12 cellular contexts compared by ENCODE assay signal in genomic region chr4:4659871-4660651, GRCh38.
DNase-seq lines count a peak whose midpoint lies in the region; ATAC-seq, FAIRE-seq and TF ChIP-seq lines count a peak whose summit lies in the region.
"Had no signal": no experiment of that assay in that cellular context is flagged by ENCODE, and none has a peak within 500 bp of the region (broad histone marks: within the 10 kb centered on the region; RNA-seq: fewer than 3 reads in every experiment).

No MANE protein-coding gene starts in this region.

- no peaks in the 10 kb centered on the region for H4K20me1 ChIP-seq in PC-3 (ENCODE audit: low read length)

- H3K79me2 ChIP-seq in PC-3 (ENCODE audit: low read length) = no peaks in the 10 kb centered on the region

- peaks cover 37% of the 10 kb centered on the region for H3K4me1 Mint-ChIP-seq in chondrocyte (ENCODE audit: low read depth)
- H3K4me1 Mint-ChIP-seq in effector memory CD8-positive, alpha-beta T cell (ENCODE audit: low read depth in 2 of 2) = no peaks in the 10 kb centered on the region

- H3K9me3 ChIP-seq in PC-3 (ENCODE audit: low read length) (no peaks in the 10 kb centered on the region), gastrocnemius medialis (no peaks in the 10 kb centered on the region)
- H3K9me3 ChIP-seq: testis had no signal

- H3K9me3 Mint-ChIP-seq in chondrocyte (ENCODE audit: low read depth) = peaks cover 4% of the 10 kb centered on the region
- no peaks in the 10 kb centered on the region for H3K9me3 Mint-ChIP-seq in effector memory CD8-positive, alpha-beta T cell
- H3K9me3 Mint-ChIP-seq: mesothelial cell of epicardium; T-helper 2 cell treated with Interferon-gamma antibody and Interleukin-4, amounts not matched to agents 5 μg/mL and 100 μg/mL, for 36 hours had no signal

- H3F3A ChIP-seq in PC-3 (ENCODE audit: low read length, unreplicated experiment) = no peaks in the 10 kb centered on the region

- H3K36me3 ChIP-seq in PC-3 (ENCODE audit: low read depth, low read length) (no peaks in the 10 kb centered on the region), gastrocnemius medialis (no peaks in the 10 kb centered on the region)

- in situ Hi-C loops in gastrocnemius medialis (cut with MboI; ENCODE audit: low sequenced_read_pairs in 4 of 4) = no loop called here

- peak overlapping the region; percentile 62 for H3K27ac Mint-ChIP-seq in chondrocyte (ENCODE audit: unreplicated experiment)
- H3K27ac Mint-ChIP-seq in effector memory CD8-positive, alpha-beta T cell = no peak overlapping the region
- H3K27ac Mint-ChIP-seq: mesothelial cell of epicardium; T-helper 2 cell treated with Interferon-gamma antibody and Interleukin-4, amounts not matched to agents 5 μg/mL and 100 μg/mL, for 36 hours had no signal

- H3K27me3 ChIP-seq in PC-3 (ENCODE audit: low read length) (no peaks in the 10 kb centered on the region), gastrocnemius medialis (no peaks in the 10 kb centered on the region)
- H3K27me3 ChIP-seq: testis had no signal

- no peak overlapping the region for H3K4me3 Mint-ChIP-seq in chondrocyte (ENCODE audit: unreplicated experiment)
- H3K4me3 Mint-ChIP-seq in effector memory CD8-positive, alpha-beta T cell = no peak overlapping the region
- H3K4me3 Mint-ChIP-seq: mesothelial cell of epicardium; T-helper 2 cell treated with Interferon-gamma antibody and Interleukin-4, amounts not matched to agents 5 μg/mL and 100 μg/mL, for 36 hours had no signal

- H3K9me2 ChIP-seq in PC-3 (replicated peaks; ENCODE audit: low read length) = no peaks in the 10 kb centered on the region

- intact Hi-C loops in PC-3 (cut with micrococcal nuclease) = loop anchor here (5.0 to 10.0 kb wide), 2 partner anchors 115 to 197 kb away; partner anchors contain the start of genes MSX1 and STX18
- intact Hi-C loops in gastrocnemius medialis (cut with DNase I; ENCODE audit: low total_unique reads) = no loop called here

- H3K4me3 ChIP-seq in PC-3 (ENCODE audit: low read length) = peak overlapping the region; percentile 37; the same call in 1 of the 2 replicates
- no peak overlapping the region for H3K4me3 ChIP-seq in skeletal muscle cell (ENCODE audit: low read depth, low read length)
- no peak overlapping the region for H3K4me3 ChIP-seq in gastrocnemius medialis
- H3K4me3 ChIP-seq: testis had no signal

- peak; percentile 89 for ATAC-seq in PC-3
- no peak for ATAC-seq in effector memory CD8-positive, alpha-beta T cell (replicated peaks)
- ATAC-seq in GM19397 (IDR thresholded peaks at IDR 0.05; ENCODE audit: unreplicated experiment) = no peak
- no peak for ATAC-seq in gastrocnemius medialis

- H3K27ac ChIP-seq in PC-3 (ENCODE audit: low read length) = peak overlapping the region; percentile 88
- H3K27ac ChIP-seq in gastrocnemius medialis = no peak overlapping the region
- H3K27ac ChIP-seq: testis had no signal

- TF ChIP-seq CTCF in PC-3 (conservative IDR thresholded peaks at IDR 0.05; ENCODE audit: low read depth, low read length) (no peak), chondrocyte (IDR thresholded peaks at IDR 0.05) (no peak), gastrocnemius medialis (IDR thresholded peaks at IDR 0.05 in 4 of 5, conservative IDR thresholded peaks at IDR 0.05 in 1 of 5) (no peak)

- peaks cover under 1% of the 10 kb centered on the region for H3K27me3 Mint-ChIP-seq in chondrocyte (ENCODE audit: low read depth)
- no peaks in the 10 kb centered on the region for H3K27me3 Mint-ChIP-seq in effector memory CD8-positive, alpha-beta T cell

- H3K4me1 ChIP-seq in PC-3 (ENCODE audit: insufficient read depth, low read length) (peaks cover 33% of the 10 kb centered on the region), gastrocnemius medialis (no peaks in the 10 kb centered on the region)
- H3K4me1 ChIP-seq: testis had no signal

- H3K36me3 Mint-ChIP-seq in chondrocyte (ENCODE audit: low read depth) = no peaks in the 10 kb centered on the region
- H3K36me3 Mint-ChIP-seq in effector memory CD8-positive, alpha-beta T cell (ENCODE audit: insufficient read depth) = peaks cover 6% of the 10 kb centered on the region

- POLR2A ChIA-PET in PC-3 (lab: Charles Lee; ENCODE audit: unreplicated experiment) = no interaction called here

- 0 out of 2 replicates have a peak overlapping the region, but pooled peaks have one; percentile 24 for H3K9ac ChIP-seq in PC-3 (ENCODE audit: low read length)

- peak overlapping the region; percentile 66 for H3K4me2 ChIP-seq in PC-3 (ENCODE audit: low read length)

- 0 out of 2 replicates have a peak overlapping the region, but pooled peaks have one; percentile 7 for H2AFZ ChIP-seq in PC-3 (ENCODE audit: low read length)

- DNase-seq in H54 (ENCODE audit: insufficient read length, low spot score) (peak; percentile 57), PC-3 (peak; percentile 81), chondrocyte (ENCODE audit: low spot score) (no peak), skeletal muscle cell (ENCODE audit: low read depth) (peak; percentile 65), gastrocnemius medialis (no peak), D341Med (ENCODE audit: low spot score) (no peak)
- no peak for DNase-seq in effector memory CD8-positive, alpha-beta T cell
- DNase-seq: NCI-H2107, testis had no signal

- no peak for FAIRE-seq in H54 (lab: Jason Lieb, UNC)

- CTCF ChIA-PET in PC-3 (lab: Charles Lee) = no interaction called here

- no TSS peak for BruUV-seq in PC-3 (replicated peaks; lab: Mats Ljungman, UMichigan)

- TF ChIP-seq POLR2A in H54 (IDR thresholded peaks at IDR 0.05; ENCODE audit: low read depth, low read length) (no peak), gastrocnemius medialis (IDR thresholded peaks at IDR 0.05) (no peak)

Comparison
In these comparisons a context has a peak if more than half of its experiments do, and no peak if none do; other contexts are left out.
1. DNase-seq: peak in H54 (single experiment), PC-3 (single experiment) and skeletal muscle cell (single experiment); none in chondrocyte (single experiment), effector memory CD8-positive, alpha-beta T cell (0 of 3), gastrocnemius medialis (0 of 2) and D341Med (single experiment).